8 cellular contexts compared by ENCODE assay signal in the genomic region with DNA sequence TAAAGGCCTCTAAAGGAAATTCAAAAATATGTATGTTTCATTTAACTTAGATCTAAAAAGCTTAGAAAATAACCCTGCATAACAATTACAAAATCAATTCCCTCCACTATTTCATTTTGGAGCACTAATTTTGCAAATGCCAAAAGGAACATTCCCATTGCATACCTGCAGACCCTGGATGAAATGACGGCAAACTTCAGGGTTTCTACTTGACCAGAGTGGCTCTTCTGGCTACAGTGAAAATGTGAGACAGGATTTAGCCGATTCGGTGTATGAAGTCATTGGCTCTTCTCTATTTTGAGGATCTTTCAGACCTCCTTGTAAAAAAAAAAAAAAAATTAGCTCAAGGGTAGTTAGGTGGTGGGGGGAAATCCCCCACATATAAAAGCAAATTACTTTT. TPM values are rescaled to one million over a fixed set of nuclear protein-coding genes. Genes with fewer than 3 reads are reported as not detected.
"Had no signal": no experiment of that assay in that cellular context is flagged by ENCODE, and none has a peak within 500 bp of the region (broad histone marks: within the 10 kb centered on the region; RNA-seq: fewer than 3 reads in every experiment).

No MANE protein-coding gene starts in this region.

- H3K4me3 Mint-ChIP-seq: IgD-negative memory B cell had no signal

- H3K9me3 Mint-ChIP-seq: IgD-negative memory B cell had no signal

- H3K4me1 Mint-ChIP-seq: IgD-negative memory B cell had no signal

- H3K27ac Mint-ChIP-seq: IgD-negative memory B cell had no signal

- H3K9me3 ChIP-seq: HAP-1 had no signal

- H3K36me3 ChIP-seq: HAP-1 had no signal

- ATAC-seq: HCT116, HepG2 had no signal

- DNase-seq: GOT3, H7, KBM-7 had no signal

- H3K27me3 Mint-ChIP-seq: IgD-negative memory B cell had no signal

- H3K27ac ChIP-seq: HL-60 had no signal

- H3K4me3 ChIP-seq: HAP-1 had no signal

RNA-seq across cellular contexts. Expression of gene PAX6, which starts 44.1 kb away (rescaled TPM):
- polyA plus RNA-seq: IgD-negative memory B cell had no signal
